Comparison of ENCODE assay signal across 20 cellular contexts in genomic region chr3:9615003-9615628, GRCh38. TPM values are rescaled to one million over a fixed set of nuclear protein-coding genes. Genes with fewer than 3 reads are reported as not detected.
DNase-seq lines count a peak whose midpoint lies in the region; ATAC-seq and TF ChIP-seq lines count a peak whose summit lies in the region.
"Had no signal": no experiment of that assay in that cellular context is flagged by ENCODE, and none has a peak within 500 bp of the region (broad histone marks: within the 10 kb centered on the region; RNA-seq: fewer than 3 reads in every experiment).

No MANE protein-coding gene starts in this region.

- peak; percentile 21 for DNase-seq in DMS 273 (lab: John Stamatoyannopoulos, UW; ENCODE audit: unreplicated experiment)
- no peak for DNase-seq in DMS 273 treated with DMSO at 0.1 percent for 48 hours (lab: John Stamatoyannopoulos, UW)
- peak; percentile 42 for DNase-seq in NCI-H510A treated with DMSO at 0.1 percent for 48 hours (lab: John Stamatoyannopoulos, UW)
- DNase-seq in fibroblast of peridontal ligament (ENCODE audit: extremely low read depth): peak; percentile 14
- DNase-seq in occipital lobe (lab: John Stamatoyannopoulos, UW): no peak
- DNase-seq: activated CD4-positive, CD25-positive, alpha-beta regulatory T cell treated with anti-CD3 and anti-CD28 coated beads, Interleukin-2, amount 50 U/mL, for 72 hours; activated CD8-positive, alpha-beta T cell treated with anti-CD3 and anti-CD28 coated beads for 36 hours; activated gamma-delta T cell treated with Interleukin-2 at 50 U/mL for 16 hours; activated T-cell treated with anti-CD3 and anti-CD28 coated beads for 4 hours; CD8-positive, alpha-beta memory T cell; effector CD4-positive, alpha-beta T cell; HCEC 1CT; heart left ventricle; mesenchymal stem cell; NCI-H1417 treated with DMSO at 0.1 percent for 48 hours; stimulated activated CD8-positive, alpha-beta memory T cell treated with anti-CD3 and anti-CD28 coated beads, Interleukin-4, amount 100 ng/mL, for 48 hours; T-cell had no signal

- ATAC-seq in GM18519 (IDR thresholded peaks at IDR 0.05; ENCODE audit: low FRiP score, unreplicated experiment) (no peak), HG02642 (IDR thresholded peaks at IDR 0.05; ENCODE audit: poor library complexity, unreplicated experiment) (no peak)
- ATAC-seq: activated CD8-positive, alpha-beta T cell treated with anti-CD3 and anti-CD28 coated beads for 36 hours; heart left ventricle; T-cell had no signal

- no peak; the same call in 1 of the 2 replicates for TF ChIP-seq RAD21 in Ishikawa (IDR thresholded peaks at IDR 0.05; ENCODE audit: low read depth)

- peak; percentile 75 for TF ChIP-seq EP300 in Ishikawa (IDR thresholded peaks at IDR 0.05; ENCODE audit: borderline replicate concordance)

TF ChIP-seq in Ishikawa, 13 proteins besides CTCF, POLR2A, EP300 and RAD21:
- TF ChIP-seq YY1 (IDR thresholded peaks at IDR 0.05; ENCODE audit: low read depth) (no peak), TCF12 (IDR thresholded peaks at IDR 0.05; ENCODE audit: low read depth) (peak; percentile 61), MAX (IDR thresholded peaks at IDR 0.05) (peak; percentile 46), NFIC (IDR thresholded peaks at IDR 0.05) (peak; percentile 90), USF1 (IDR thresholded peaks at IDR 0.05) (no peak), FOXM1 (IDR thresholded peaks at IDR 0.05; ENCODE audit: borderline replicate concordance, low read depth) (no peak), REST (IDR thresholded peaks at IDR 0.05; ENCODE audit: low read depth) (no peak), CEBPB (IDR thresholded peaks at IDR 0.05) (peak; percentile 86), TEAD4 (IDR thresholded peaks at IDR 0.05) (peak; percentile 71), TAF1 (IDR thresholded peaks at IDR 0.05; ENCODE audit: low read depth) (no peak), ZBTB7A (IDR thresholded peaks at IDR 0.05; ENCODE audit: low read depth) (no peak), CREB1 (IDR thresholded peaks at IDR 0.05; ENCODE audit: low read depth) (no peak), EGR1 (IDR thresholded peaks at IDR 0.05) (no peak)

RNA-seq across cellular contexts. Expression of gene MTMR14, which starts 34.2 kb away (rescaled TPM):
- 16.2 TPM for total RNA-seq in occipital lobe

Comparison
In these comparisons a context has a peak if more than half of its experiments do, and no peak if none do; other contexts are left out.
1. DNase-seq: peak in DMS 273 (single experiment), NCI-H510A treated with DMSO at 0.1 percent for 48 hours (single experiment) and fibroblast of peridontal ligament (single experiment); none in DMS 273 treated with DMSO at 0.1 percent for 48 hours (single experiment) and occipital lobe (single experiment).